In the genomic region with DNA sequence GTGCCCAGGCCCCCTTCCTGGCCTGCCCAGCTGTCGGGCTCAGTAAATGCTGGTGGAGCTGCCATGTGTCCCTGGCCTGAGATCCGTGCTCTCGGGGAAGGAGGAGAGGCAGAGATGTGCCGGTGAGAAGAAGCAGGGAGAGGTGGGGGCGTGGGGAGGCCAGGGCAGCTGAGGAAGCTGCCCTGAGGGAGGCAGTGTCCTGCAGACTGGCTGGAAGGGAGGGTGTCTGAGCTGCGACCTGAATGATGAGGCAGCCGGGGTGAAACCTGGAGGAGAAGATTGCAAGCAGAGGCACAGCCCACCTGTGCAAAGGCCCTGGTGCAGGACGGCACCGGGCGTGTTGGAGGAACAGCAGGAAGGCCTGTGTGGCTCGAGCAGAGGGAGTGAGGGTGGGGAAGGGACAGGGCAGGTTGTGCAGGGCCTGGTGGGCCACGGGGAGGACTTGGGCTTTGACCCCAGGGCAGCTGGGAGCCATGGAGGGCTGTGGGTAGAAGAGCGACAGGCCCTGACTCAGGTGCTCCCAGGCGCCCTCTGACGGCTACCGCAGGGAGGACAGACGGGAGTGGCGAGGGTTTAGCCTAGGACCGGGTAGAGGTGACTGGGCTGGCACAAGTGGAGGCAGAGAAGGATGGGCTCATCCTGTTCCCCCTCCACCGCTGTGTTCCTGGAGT, we compare ENCODE assay signal across 8 cellular contexts. TPM values are rescaled to one million over a fixed set of nuclear protein-coding genes. Genes with fewer than 3 reads are reported as not detected.
DNase-seq lines count a peak whose midpoint lies in the region; ATAC-seq, FAIRE-seq and TF ChIP-seq lines count a peak whose summit lies in the region.

No MANE protein-coding gene starts in this region.

- H3K9ac ChIP-seq in H1 (replicated peaks in 1 of 4; ENCODE audit: extremely low read depth in 1 of 4, low read depth in 3 of 4, low read length in 3 of 4): no peak overlapping the region

- no peaks in the 10 kb centered on the region for H3K27me3 ChIP-seq in H1 (replicated peaks in 1 of 4; ENCODE audit: control insufficient read depth in 3 of 4, extremely low read depth in 1 of 4, insufficient read depth in 3 of 4, low read length in 3 of 4)
- no peaks in the 10 kb centered on the region for H3K27me3 ChIP-seq in stomach

- H3K4me3 ChIP-seq in H1 (ENCODE audit: extremely low read depth in 1 of 4, insufficient read depth in 2 of 4, low read depth in 3 of 4, low read length in 4 of 4) (no peak overlapping the region), stomach (no peak overlapping the region)

- no peaks in the 10 kb centered on the region for H3K9me3 Mint-ChIP-seq in activated CD4-positive, alpha-beta memory T cell treated with anti-CD3 and anti-CD28 coated beads for 36 hours
- H3K9me3 Mint-ChIP-seq in natural killer cell: no peaks in the 10 kb centered on the region

- H4K8ac ChIP-seq in H1 (ENCODE audit: extremely low read depth, insufficient read depth, low read length): no peak overlapping the region; the same call in 1 of the 2 replicates

- no peak overlapping the region for H2BK15ac ChIP-seq in H1 (ENCODE audit: low read length)

- no peak overlapping the region for H3K4me3 Mint-ChIP-seq in activated CD4-positive, alpha-beta memory T cell treated with anti-CD3 and anti-CD28 coated beads for 36 hours
- no peak overlapping the region for H3K4me3 Mint-ChIP-seq in natural killer cell

- no peak overlapping the region for H3K27ac Mint-ChIP-seq in activated CD4-positive, alpha-beta memory T cell treated with anti-CD3 and anti-CD28 coated beads for 36 hours
- peak overlapping the region in 1 of 2 donors; percentile 24 for H3K27ac Mint-ChIP-seq in natural killer cell

- no peak overlapping the region for H3K18ac ChIP-seq in H1 (ENCODE audit: extremely low read depth, low read length)

- no peaks in the 10 kb centered on the region for H3K27me3 Mint-ChIP-seq in activated CD4-positive, alpha-beta memory T cell treated with anti-CD3 and anti-CD28 coated beads for 36 hours
- no peaks in the 10 kb centered on the region for H3K27me3 Mint-ChIP-seq in natural killer cell (ENCODE audit: low read depth in 2 of 2)

- no peaks in the 10 kb centered on the region for H3K79me2 ChIP-seq in H1 (ENCODE audit: control insufficient read depth in 1 of 2, insufficient read depth in 2 of 2, low read length in 2 of 2)

- no peak overlapping the region for H4K5ac ChIP-seq in H1 (ENCODE audit: insufficient read length, low read depth, low read length)

- no peak overlapping the region for H2BK5ac ChIP-seq in H1 (ENCODE audit: low read depth, low read length)

- no peak overlapping the region for H3K23ac ChIP-seq in H1 (ENCODE audit: insufficient read length)

- H2BK20ac ChIP-seq in H1 (ENCODE audit: low read length): no peak overlapping the region

- 53% methylated on average over 18 of the region's 20 CpGs; no CpG with 5 or more reads in 1 of the 2 experiments for WGBS in H1 (ENCODE audit: extremely low coverage in 1 of 2, insufficient coverage in 1 of 2, insufficient read length in 1 of 2, insufficient replicate concordance in 2 of 2, low coverage in 1 of 2, low lambda C conversion rate in 2 of 2, missing lambda C conversion rate in 1 of 2), 2 experiments
- WGBS in stomach, 5 donors: 41 to 46% (median 42%) methylated on average over 18 to 20 of the region's 20 CpGs

- H4K20me1 ChIP-seq in H1 (replicated peaks in 1 of 2; ENCODE audit: control insufficient read depth in 1 of 2, insufficient read depth in 2 of 2, low read length in 2 of 2): peaks cover 1 to 12% of the 10 kb centered on the region in 2 experiments

- no peaks in the 10 kb centered on the region for H3K4me1 Mint-ChIP-seq in activated CD4-positive, alpha-beta memory T cell treated with anti-CD3 and anti-CD28 coated beads for 36 hours (ENCODE audit: low read depth)
- peaks cover 0 to 5% of the 10 kb centered on the region in 2 donors for H3K4me1 Mint-ChIP-seq in natural killer cell

- intact Hi-C loops in activated CD4-positive, alpha-beta memory T cell treated with anti-CD3 and anti-CD28 coated beads for 36 hours (cut with micrococcal nuclease): no loop called here
- intact Hi-C loops in natural killer cell (cut with micrococcal nuclease) (loop anchor here (5.0 kb wide), 1 partner anchor 258 kb away; no protein-coding TSS in a partner anchor), stomach (cut with DNase I; ENCODE audit: low total_unique reads) (no loop called here)

- peaks cover 2% of the 10 kb centered on the region for H3K36me3 Mint-ChIP-seq in activated CD4-positive, alpha-beta memory T cell treated with anti-CD3 and anti-CD28 coated beads for 36 hours
- no peaks in the 10 kb centered on the region for H3K36me3 Mint-ChIP-seq in natural killer cell

- H3K4ac ChIP-seq in H1 (replicated peaks; ENCODE audit: insufficient read length, low read depth, low read length): no peak overlapping the region

- H3K36me3 ChIP-seq in H1 (ENCODE audit: control insufficient read depth in 2 of 4, insufficient read depth in 4 of 4, low read length in 3 of 4) (peaks cover 0 to 27% (median 9%) of the 10 kb centered on the region in 4 experiments; a peak in 5 of 8 replicates), stomach (peaks cover 22 to 39% (median 38%) of the 10 kb centered on the region in 4 donors)

- H2AFZ ChIP-seq in H1 (ENCODE audit: low read length): no peak overlapping the region

- TF ChIP-seq RAD21 in H1 (IDR thresholded peaks at IDR 0.05 in 1 of 2, conservative IDR thresholded peaks at IDR 0.05 in 1 of 2; ENCODE audit: low read depth in 2 of 2, low read length in 2 of 2): peak; percentile 35 to 46; a peak in 3 of 4 replicates

- H3K4me2 ChIP-seq in H1 (ENCODE audit: insufficient read depth in 1 of 2, low read depth in 2 of 2, low read length in 2 of 2): peak overlapping the region in 1 of 2 experiments; percentile 22; a peak in 2 of 4 replicates

- POLR2A ChIA-PET in activated CD4-positive, alpha-beta memory T cell treated with anti-CD3 and anti-CD28 coated beads for 36 hours (lab: Charles Lee): no interaction called here
- POLR2A ChIA-PET in H1 (lab: Charles Lee; ENCODE audit: partially characterized antibody): interaction anchor here (0.6 to 2.0 kb wide), 10 partner anchors 10 to 279 kb away, joined by 3 to 7 read pairs (median 4); partner anchors contain the start of genes CELF5 and NCLN

- no peak for TF ChIP-seq EP300 in H1 (IDR thresholded peaks at IDR 0.05; ENCODE audit: borderline replicate concordance in 1 of 2, low read depth in 2 of 2, low read length in 2 of 2)
- no peak for TF ChIP-seq EP300 in stomach (IDR thresholded peaks at IDR 0.05)

- no peak overlapping the region for H2BK12ac ChIP-seq in H1 (ENCODE audit: low read depth, low read length)

- no peak overlapping the region for H3K14ac ChIP-seq in H1 (ENCODE audit: insufficient read length)

- DNase-seq in GM12891 (ENCODE audit: insufficient read length, low spot score) (peak; percentile 92), MV-4-11 (lab: John Stamatoyannopoulos, UW) (peak; percentile 45), H1 (ENCODE audit: low read depth in 1 of 2, low spot score in 2 of 2) (peak; percentile 34 to 96), natural killer cell (peak; percentile 60), stomach (peak; percentile 67)
- peak; percentile 83 for DNase-seq in activated CD4-positive, alpha-beta memory T cell treated with anti-CD3 and anti-CD28 coated beads for 36 hours

- no peak overlapping the region for H2AK5ac ChIP-seq in H1 (ENCODE audit: low read depth, low read length)

- H3K4me1 ChIP-seq in H1 (replicated peaks in 1 of 4; ENCODE audit: control insufficient read depth in 3 of 4, insufficient read depth in 4 of 4, low read length in 3 of 4) (peaks cover 0 to 5% (median 0%) of the 10 kb centered on the region in 4 experiments; a peak in 2 of 7 replicates), stomach (no peaks in the 10 kb centered on the region)

- H3K56ac ChIP-seq in H1 (replicated peaks; ENCODE audit: insufficient read length, low read depth, low read length): no peak overlapping the region

- H3K23me2 ChIP-seq in H1 (ENCODE audit: low read depth, low read length): no peaks in the 10 kb centered on the region

- no peak overlapping the region for H2BK120ac ChIP-seq in H1 (replicated peaks; ENCODE audit: low read depth, low read length)

- ATAC-seq in natural killer cell: peak; percentile 77 to 97 (median 91)
- ATAC-seq in HG02884 (IDR thresholded peaks at IDR 0.05; ENCODE audit: unreplicated experiment): no peak
- no peak for ATAC-seq in HG02938 (IDR thresholded peaks at IDR 0.05; ENCODE audit: unreplicated experiment)

- H3K27ac ChIP-seq in H1 (ENCODE audit: low read depth, low read length): no peak overlapping the region
- H3K27ac ChIP-seq in stomach: no peak overlapping the region

- TF ChIP-seq CTCF in H1 (IDR thresholded peaks at IDR 0.05; ENCODE audit: control extremely low read depth in 1 of 3, insufficient read depth in 1 of 3, low read depth in 1 of 3, low read length in 3 of 3): peak; percentile 79 to 93 (median 92)
- peak; percentile 64 for TF ChIP-seq CTCF in natural killer cell (IDR thresholded peaks at IDR 0.05)
- peak in 5 of 7 experiments; percentile 22 to 63 (median 29) for TF ChIP-seq CTCF in stomach (IDR thresholded peaks at IDR 0.05)

- FAIRE-seq in GM12891 (lab: Jason Lieb, UNC) (peak; percentile 93), H1 (lab: Jason Lieb, UNC) (no peak)

- no peaks in the 10 kb centered on the region for H3K9me3 ChIP-seq in H1 (ENCODE audit: insufficient read depth in 2 of 2, low read depth in 1 of 2, low read length in 1 of 2)
- no peaks in the 10 kb centered on the region for H3K9me3 ChIP-seq in stomach

- CTCF ChIA-PET in activated CD4-positive, alpha-beta memory T cell treated with anti-CD3 and anti-CD28 coated beads for 36 hours (lab: Charles Lee): interaction anchor here (1.0 to 1.4 kb wide), 4 partner anchors 20 to 135 kb away, joined by 3 to 4 read pairs (median 3); no protein-coding TSS in a partner anchor
- CTCF ChIA-PET in H1 (lab: Charles Lee; ENCODE audit: partially characterized antibody): interaction anchor here (0.6 to 4.0 kb wide), 13 partner anchors 10 to 423 kb away, joined by 3 to 19 read pairs (median 3); partner anchors contain the start of genes CELF5 and NCLN

- no peak overlapping the region for H4K91ac ChIP-seq in H1 (replicated peaks; ENCODE audit: insufficient read length, low read length)

- TF ChIP-seq POLR2A in GM12891 (IDR thresholded peaks at IDR 0.05; ENCODE audit: low read depth, low read length) (no peak), H1 (IDR thresholded peaks at IDR 0.05; ENCODE audit: control extremely low read depth in 1 of 2, low read depth in 2 of 2, low read length in 2 of 2) (no peak), stomach (IDR thresholded peaks at IDR 0.05) (no peak)

- no peaks in the 10 kb centered on the region for H3K79me1 ChIP-seq in H1 (ENCODE audit: low read depth, low read length)

RNA-seq across cellular contexts. Expression of gene CELF5, which starts 14.0 kb away (rescaled TPM):
- 0.03 TPM for polyA plus RNA-seq in GM12891 (2012; ENCODE audit: low read depth, missing spikeins)
- total RNA-seq in activated CD4-positive, alpha-beta memory T cell treated with anti-CD3 and anti-CD28 coated beads for 36 hours: under 1 TPM in 1 of 2 experiments, not detected in 1; 0.14 TPM
- 9.8 and 9.9 TPM in 2 replicates for total RNA-seq in H1 (2021; fragmentation: NEBNext Ultra II Directional; extraction: Animal tissue kit (Norgen Biotek cat#: 25700))
- 15.0 and 18.2 TPM in 2 replicates for polyA plus RNA-seq in H1 (2011; rRNA removed)
- polyA plus RNA-seq in H1 (2011; cell fraction: cytosol; rRNA removed): 15.4 TPM
- polyA plus RNA-seq in H1 (2011; cell fraction: nucleus; rRNA removed): 43.5 TPM
- polyA plus RNA-seq in H1 (2012, experiment 1 of 2): 9.0 to 15.7 TPM (median 12.5 TPM) in 4 replicates
- polyA plus RNA-seq in H1 (2012, experiment 2 of 2): 6.1 TPM
- 11.1 TPM for polyA plus RNA-seq in H1 (2013, experiment 1 of 2)
- 10.4 TPM for polyA plus RNA-seq in H1 (2013, experiment 2 of 2)
- polyA minus RNA-seq in H1 (2011; rRNA and poly(A)+ RNA removed): 4.4 and 4.7 TPM in 2 replicates
- polyA minus RNA-seq in H1 (2011; cell fraction: cytosol; rRNA and poly(A)+ RNA removed): 4.8 TPM
- 11.7 TPM for polyA minus RNA-seq in H1 (2011; cell fraction: nucleus; rRNA and poly(A)+ RNA removed)
- under 1 TPM in 2 of 3 donors, not detected in 1; 0.41 to 0.83 TPM for total RNA-seq in natural killer cell
- total RNA-seq in stomach: under 1 TPM in 1 of 5 donors, not detected in 4; 0.18 TPM
- under 1 TPM in 1 of 3 donors, not detected in 2; 0.18 TPM for polyA plus RNA-seq in stomach

RNA-seq across cellular contexts. Expression of gene NCLN, which starts 24.8 kb away (rescaled TPM):
- polyA plus RNA-seq in GM12891 (2012; ENCODE audit: low read depth, missing spikeins): 29.7 TPM
- 10 to 100 TPM; 47.0 to 50.9 TPM for total RNA-seq in activated CD4-positive, alpha-beta memory T cell treated with anti-CD3 and anti-CD28 coated beads for 36 hours
- 103 and 105 TPM in 2 replicates for total RNA-seq in H1 (2021; fragmentation: NEBNext Ultra II Directional; extraction: Animal tissue kit (Norgen Biotek cat#: 25700))
- polyA plus RNA-seq in H1 (2011; rRNA removed) (89.2 and 119 TPM in 2 replicates), stomach (10 to 100 TPM; 42.3 to 45.8 (median 44.6) TPM)
- polyA plus RNA-seq in H1 (2011; cell fraction: cytosol; rRNA removed): 75.6 TPM
- polyA plus RNA-seq in H1 (2011; cell fraction: nucleus; rRNA removed): 144 TPM
- 69.2 to 103 TPM (median 103 TPM) in 4 replicates for polyA plus RNA-seq in H1 (2012, experiment 1 of 2)
- 80.4 TPM for polyA plus RNA-seq in H1 (2012, experiment 2 of 2)
- polyA plus RNA-seq in H1 (2013, experiment 1 of 2): 121 TPM
- 121 TPM for polyA plus RNA-seq in H1 (2013, experiment 2 of 2)
- 50.0 and 55.6 TPM in 2 replicates for polyA minus RNA-seq in H1 (2011; rRNA and poly(A)+ RNA removed)
- polyA minus RNA-seq in H1 (2011; cell fraction: cytosol; rRNA and poly(A)+ RNA removed): 68.7 TPM
- 52.1 TPM for polyA minus RNA-seq in H1 (2011; cell fraction: nucleus; rRNA and poly(A)+ RNA removed)
- total RNA-seq in natural killer cell (10 to 100 TPM; 39.6 to 61.4 (median 49.0) TPM), stomach (100 to 1,000 TPM in 2 of 5 donors, 10 to 100 TPM in 3; 16.7 to 381 (median 93.6) TPM)

RNA-seq across cellular contexts. Expression of gene S1PR4, which starts 31.9 kb away (rescaled TPM):
- 10.8 TPM for polyA plus RNA-seq in GM12891 (2012; ENCODE audit: low read depth, missing spikeins)
- total RNA-seq in activated CD4-positive, alpha-beta memory T cell treated with anti-CD3 and anti-CD28 coated beads for 36 hours: 10 to 100 TPM; 32.7 to 34.0 TPM
- total RNA-seq in H1 (2021; fragmentation: NEBNext Ultra II Directional; extraction: Animal tissue kit (Norgen Biotek cat#: 25700)): not detected in 2 replicates
- polyA plus RNA-seq in H1 (2011; rRNA removed): 0.05 TPM in 1 of 2 replicates, not detected in the other
- polyA plus RNA-seq in H1 (2011; cell fraction: cytosol; rRNA removed): not detected
- polyA plus RNA-seq in H1 (2011; cell fraction: nucleus; rRNA removed): not detected
- polyA plus RNA-seq in H1 (2012, experiment 1 of 2): not detected in 4 replicates
- not detected for polyA plus RNA-seq in H1 (2012, experiment 2 of 2)
- polyA plus RNA-seq in H1 (2013, experiment 1 of 2): not detected
- not detected for polyA plus RNA-seq in H1 (2013, experiment 2 of 2)
- not detected in 2 replicates for polyA minus RNA-seq in H1 (2011; rRNA and poly(A)+ RNA removed)
- polyA minus RNA-seq in H1 (2011; cell fraction: cytosol; rRNA and poly(A)+ RNA removed): not detected
- polyA minus RNA-seq in H1 (2011; cell fraction: nucleus; rRNA and poly(A)+ RNA removed): not detected
- total RNA-seq in natural killer cell: 10 to 100 TPM; 37.1 to 60.4 (median 51.7) TPM
- 10 to 100 TPM in 2 of 5 donors, 1 to 10 TPM in 1, not detected in 2; 4.6 to 22.2 (median 11.6) TPM for total RNA-seq in stomach
- polyA plus RNA-seq in stomach: 1 to 10 TPM; 1.3 to 2.3 (median 2.2) TPM

Comparison
In these comparisons a context has a peak if more than half of its experiments do, and no peak if none do; other contexts are left out.
1. CTCF ChIP-seq: peak in every context shown above with its lines; median percentile 92 in H1; 64 in natural killer cell; 29 in stomach.
2. ATAC-seq: peak in natural killer cell (3 of 3); none in HG02884 (single experiment) and HG02938 (single experiment).
3. Peak in every context shown above with its lines, with median percentiles within 50 percentile points of each other: DNase-seq.